In genomic region chr9:3874472-3875370, GRCh38 we compare ENCODE assay signal across 20 cellular contexts.
DNase-seq lines count a peak whose midpoint lies in the region; ATAC-seq and TF ChIP-seq lines count a peak whose summit lies in the region.
"Had no signal": no experiment of that assay in that cellular context is flagged by ENCODE, and none has a peak within 500 bp of the region (broad histone marks: within the 10 kb centered on the region; RNA-seq: fewer than 3 reads in every experiment).

No MANE protein-coding gene starts in this region.

- H3K9ac ChIP-seq in OCI-LY3 (ENCODE audit: low read length) (no peak overlapping the region), skeletal muscle satellite cell (ENCODE audit: low read depth, low read length) (peak overlapping the region; percentile 63)
- H3K9ac ChIP-seq: parathyroid adenoma had no signal

- H4K20me1 ChIP-seq in OCI-LY3 (ENCODE audit: insufficient read depth, low read length) = no peaks in the 10 kb centered on the region

- no peak for TF ChIP-seq CTCF in MCF 10A (IDR thresholded peaks at IDR 0.05; ENCODE audit: unreplicated experiment)
- TF ChIP-seq CTCF in breast epithelium (IDR thresholded peaks at IDR 0.05) = no peak
- TF ChIP-seq CTCF in OCI-LY3 (IDR thresholded peaks at IDR 0.05; ENCODE audit: low read depth, low read length) = no peak

- no peak overlapping the region for H2AFZ ChIP-seq in OCI-LY3 (ENCODE audit: low read depth, low read length)
- H2AFZ ChIP-seq: parathyroid adenoma had no signal

- DNase-seq in MCF 10A (ENCODE audit: unreplicated experiment) (no peak), breast epithelium (ENCODE audit: low spot score in 2 of 2) (no peak), dermis blood vessel endothelial cell (peak; percentile 2), HuH-7.5 (ENCODE audit: low spot score) (no peak)
- DNase-seq: activated gamma-delta T cell; aorta; CD8-positive, alpha-beta T cell; gastrocnemius medialis; left ventricle myocardium inferior; NCI-H1092; NCI-H526 treated with DMSO at 0.1 percent for 48 hours; stimulated activated CD4-positive, alpha-beta T cell treated with anti-CD3 and anti-CD28 coated beads, Interleukin-4, amount 100 ng/mL, for 1 hour had no signal

- H3K27me3 Mint-ChIP-seq in MCF 10A (ENCODE audit: insufficient read depth, unreplicated experiment) = no peaks in the 10 kb centered on the region

- H3K36me3 ChIP-seq in breast epithelium = no peaks in the 10 kb centered on the region
- H3K36me3 ChIP-seq in OCI-LY3 (replicated peaks; ENCODE audit: low read depth, low read length) = no peaks in the 10 kb centered on the region
- H3K36me3 ChIP-seq in skeletal muscle satellite cell (ENCODE audit: insufficient read depth, low read length) = no peaks in the 10 kb centered on the region
- H3K36me3 ChIP-seq: gastrocnemius medialis, left ventricle myocardium inferior had no signal

- H3K4me1 ChIP-seq in breast epithelium (no peaks in the 10 kb centered on the region), OCI-LY3 (ENCODE audit: low read length) (peaks cover 14% of the 10 kb centered on the region), skeletal muscle satellite cell (ENCODE audit: control insufficient read depth, insufficient read depth, low read length) (peaks cover 35% of the 10 kb centered on the region)
- H3K4me1 ChIP-seq: left ventricle myocardium inferior, parathyroid adenoma had no signal

- H3K27ac Mint-ChIP-seq in MCF 10A (ENCODE audit: low read depth, unreplicated experiment) = peak overlapping the region; percentile 78
- H3K27ac Mint-ChIP-seq: CD8-positive, alpha-beta T cell had no signal

- H3K27me3 ChIP-seq in breast epithelium (no peaks in the 10 kb centered on the region), OCI-LY3 (ENCODE audit: low read depth, low read length) (peaks cover 3% of the 10 kb centered on the region; the same call in 1 of the 2 replicates), skeletal muscle satellite cell (ENCODE audit: control insufficient read depth, insufficient read depth, low read length) (no peaks in the 10 kb centered on the region)
- H3K27me3 ChIP-seq: gastrocnemius medialis had no signal

- H3K4me2 ChIP-seq in OCI-LY3 (ENCODE audit: low read length) (peak overlapping the region; percentile 40), skeletal muscle satellite cell (ENCODE audit: low read length) (peak overlapping the region; percentile 48)

- no peak overlapping the region for H3K4me3 Mint-ChIP-seq in MCF 10A (ENCODE audit: unreplicated experiment)
- H3K4me3 Mint-ChIP-seq: CD8-positive, alpha-beta T cell; T-helper 1 cell treated with Interleukin-12 subunit alpha and Interleukin-12 subunit beta and Interleukin-4 antibody, amounts not matched to agents 30 μg/mL and 1 μg/mL, for 36 hours had no signal

- no peaks in the 10 kb centered on the region for H3K36me3 Mint-ChIP-seq in MCF 10A (ENCODE audit: insufficient read depth, unreplicated experiment)
- H3K36me3 Mint-ChIP-seq: CD8-positive, alpha-beta T cell had no signal

- CTCF ChIA-PET in MCF 10A (lab: Yijun Ruan, JAX) = interaction anchor here (0.8 kb wide), 1 partner anchor 47 kb away, joined by 3 read pairs; no protein-coding TSS in a partner anchor

- no TSS peak for BruUV-seq in MCF 10A (replicated peaks; lab: Mats Ljungman, UMichigan)

- peaks cover 20% of the 10 kb centered on the region for H3K4me1 Mint-ChIP-seq in MCF 10A (ENCODE audit: insufficient read depth, unreplicated experiment)

- H3K27ac ChIP-seq in breast epithelium (no peak overlapping the region), OCI-LY3 (ENCODE audit: low read length) (no peak overlapping the region)
- H3K27ac ChIP-seq: gastrocnemius medialis, left ventricle myocardium inferior, parathyroid adenoma had no signal

- ATAC-seq in HG03175 (IDR thresholded peaks at IDR 0.05; ENCODE audit: unreplicated experiment) = no peak
- no peak for ATAC-seq in HG02610 (IDR thresholded peaks at IDR 0.05; ENCODE audit: unreplicated experiment)
- ATAC-seq: activated CD4-positive, CD25-positive, alpha-beta regulatory T cell treated with anti-CD3 and anti-CD28 coated beads, Interleukin-2, amount 50 U/mL, for 24 hours; CD8-positive, alpha-beta T cell; gastrocnemius medialis; K562 had no signal

- H3K9me3 ChIP-seq in breast epithelium = no peaks in the 10 kb centered on the region
- H3K9me3 ChIP-seq in OCI-LY3 (ENCODE audit: insufficient read depth, low read length) = no peaks in the 10 kb centered on the region
- no peaks in the 10 kb centered on the region for H3K9me3 ChIP-seq in skeletal muscle satellite cell (replicated peaks; ENCODE audit: low read length)
- H3K9me3 ChIP-seq: gastrocnemius medialis had no signal

- H3K4me3 ChIP-seq in breast epithelium = no peak overlapping the region
- H3K4me3 ChIP-seq in OCI-LY3 (ENCODE audit: low read length) = no peak overlapping the region
- peak overlapping the region; percentile 20 for H3K4me3 ChIP-seq in skeletal muscle satellite cell (ENCODE audit: low read length)
- H3K4me3 ChIP-seq: gastrocnemius medialis, K562, left ventricle myocardium inferior had no signal

- intact Hi-C loops in MCF 10A (cut with micrococcal nuclease) = loop anchor here (5.0 kb wide), 1 partner anchor 428 kb away; the partner anchor contains the start of gene GLIS3
- intact Hi-C loops in breast epithelium (cut with DNase I; ENCODE audit: low total_unique reads) = no loop called here

- POLR2A ChIA-PET in MCF 10A (lab: Yijun Ruan, JAX) = interaction anchor here (0.9 kb wide), 1 partner anchor 15 kb away, joined by 3 read pairs; no protein-coding TSS in a partner anchor

- peaks cover 7% of the 10 kb centered on the region for H3K9me3 Mint-ChIP-seq in MCF 10A (ENCODE audit: unreplicated experiment)

- H3K79me2 ChIP-seq in OCI-LY3 (ENCODE audit: low read length) = no peaks in the 10 kb centered on the region
- H3K79me2 ChIP-seq: parathyroid adenoma had no signal

- TF ChIP-seq POLR2A in breast epithelium (IDR thresholded peaks at IDR 0.05) = no peak
